ENCODE assay signal across 8 cellular contexts in genomic region chr2:27627963-27628766, GRCh38. TPM values are rescaled to one million over a fixed set of nuclear protein-coding genes. Genes with fewer than 3 reads are reported as not detected.
A peak's percentile ranks its signal among the peaks of the same experiment; 100 is the strongest.
DNase-seq lines count a peak whose midpoint lies in the region; ATAC-seq and TF ChIP-seq lines count a peak whose summit lies in the region.

No MANE protein-coding gene starts in this region.

- no peak for TF ChIP-seq POLR2A in esophagus muscularis mucosa (IDR thresholded peaks at IDR 0.05; ENCODE audit: low read depth)

- TF ChIP-seq RAD21 in neural cell (conservative IDR thresholded peaks at IDR 0.05): no peak

- ATAC-seq in Right ventricle myocardium inferior (peak; percentile 36), HG02970 (IDR thresholded peaks at IDR 0.05; ENCODE audit: low FRiP score, unreplicated experiment) (peak; percentile 12)

- H3K9ac ChIP-seq in neural cell (ENCODE audit: low read length): peak overlapping the region; percentile 64

- H3K9me2 ChIP-seq in neural cell (ENCODE audit: insufficient read depth, low read length): no peaks in the 10 kb centered on the region

- intact Hi-C loops in Right ventricle myocardium inferior (cut with DNase I): no loop called here
- intact Hi-C loops in cardiac septum (cut with DNase I): loop anchor here (2.0 to 5.0 kb wide), 2 partner anchors 34 to 45 kb away; partner anchors contain the start of genes SLC4A1AP, SUPT7L and ZNF512
- intact Hi-C loops in esophagus muscularis mucosa (cut with DNase I): no loop called here

- H3K36me3 ChIP-seq in esophagus muscularis mucosa (peaks cover 14 to 48% (median 28%) of the 10 kb centered on the region in 4 donors), neural cell (ENCODE audit: insufficient read depth, low read length) (peaks cover 6% of the 10 kb centered on the region)

- H3K4me3 ChIP-seq in esophagus muscularis mucosa (peak overlapping the region; percentile 67 to 83 (median 76)), neural cell (ENCODE audit: low read length) (peak overlapping the region; percentile 71)

- H3F3A ChIP-seq in neural cell (ENCODE audit: insufficient read depth, low read length, poor library complexity, severe bottlenecking): no peaks in the 10 kb centered on the region

- H3K4me2 ChIP-seq in neural cell (ENCODE audit: low read length): peak overlapping the region; percentile 54

- TF ChIP-seq CTCF in esophagus muscularis mucosa (IDR thresholded peaks at IDR 0.05): no peak
- no peak for TF ChIP-seq CTCF in neural cell (IDR thresholded peaks at IDR 0.05; ENCODE audit: poor library complexity, severe bottlenecking)

- DNase-seq in Right ventricle myocardium inferior (ENCODE audit: missing footprints) (no peak), cardiac septum (ENCODE audit: low spot score) (no peak), RPMI7951 (ENCODE audit: low read depth) (peak; percentile 75), esophagus muscularis mucosa (ENCODE audit: extremely low spot score) (no peak), NCI-H524 (lab: John Stamatoyannopoulos, UW) (no peak)
- no peak for DNase-seq in activated CD4-positive, alpha-beta T cell treated with anti-CD3 and anti-CD28 coated beads, Interleukin-2, amount 50 U/mL, for 4 hours

- H2AFZ ChIP-seq in neural cell (ENCODE audit: low read depth, low read length): peak overlapping the region; percentile 30

- peaks cover 21 to 32% (median 29%) of the 10 kb centered on the region in 4 donors for H3K4me1 ChIP-seq in esophagus muscularis mucosa

- peaks cover 8% of the 10 kb centered on the region for H3K79me2 ChIP-seq in neural cell (replicated peaks; ENCODE audit: insufficient read depth, low read length)

- no peak for TF ChIP-seq EP300 in esophagus muscularis mucosa (IDR thresholded peaks at IDR 0.05)
- TF ChIP-seq EP300 in neural cell (conservative IDR thresholded peaks at IDR 0.05; ENCODE audit: poor library complexity, severe bottlenecking): no peak

- H3K9me3 ChIP-seq in esophagus muscularis mucosa: no peaks in the 10 kb centered on the region
- H3K9me3 ChIP-seq in neural cell (ENCODE audit: low read length): no peaks in the 10 kb centered on the region

- H3K27ac ChIP-seq in esophagus muscularis mucosa (replicated peaks in 1 of 4): peak overlapping the region; percentile 70 to 78 (median 73)
- peak overlapping the region; percentile 74 for H3K27ac ChIP-seq in neural cell (ENCODE audit: low read length)

- H3K27me3 ChIP-seq in esophagus muscularis mucosa (no peaks in the 10 kb centered on the region), neural cell (ENCODE audit: insufficient read depth, low read depth, low read length) (no peaks in the 10 kb centered on the region)

- no peaks in the 10 kb centered on the region for H4K20me1 ChIP-seq in neural cell (ENCODE audit: insufficient read depth)

- 4% methylated on average over 10 of the region's 21 CpGs for WGBS in esophagus muscularis mucosa

TF ChIP-seq in neural cell, 6 proteins besides CTCF, POLR2A, EP300 and RAD21:
- TF ChIP-seq EZH2 (IDR thresholded peaks at IDR 0.05; ENCODE audit: borderline replicate concordance, insufficient read depth, low read length, poor library complexity, severe bottlenecking) (no peak), SMC3 (conservative IDR thresholded peaks at IDR 0.05; ENCODE audit: poor library complexity) (no peak), TAF1 (IDR thresholded peaks at IDR 0.05; ENCODE audit: low read depth) (no peak), MXI1 (conservative IDR thresholded peaks at IDR 0.05; ENCODE audit: poor library complexity, severe bottlenecking) (no peak), POLR2AphosphoS5 (IDR thresholded peaks at IDR 0.05) (no peak), REST (IDR thresholded peaks at IDR 0.05; ENCODE audit: borderline replicate concordance) (no peak)

RNA-seq across cellular contexts. Expression of gene CCDC121, which starts 0.6 kb away (rescaled TPM):
- total RNA-seq in Right ventricle myocardium inferior (6.2 TPM), cardiac septum (3.5 TPM), esophagus muscularis mucosa (1 to 10 TPM; 2.7 to 6.2 (median 5.2) TPM)
- 1.8 and 2.2 TPM in 2 replicates for total RNA-seq in RPMI7951 (2014; rRNA removed; shearing (Covaris generic))
- polyA plus RNA-seq in neural cell: 2.2 and 3.0 TPM in 2 replicates
- polyA minus RNA-seq in neural cell: 7.1 and 9.6 TPM in 2 replicates

RNA-seq across cellular contexts. Expression of gene GPN1, which starts 0.7 kb away (rescaled TPM):
- 18.9 TPM for total RNA-seq in Right ventricle myocardium inferior
- 17.8 TPM for total RNA-seq in cardiac septum
- 61.9 and 63.3 TPM in 2 replicates for total RNA-seq in RPMI7951 (2014; rRNA removed; shearing (Covaris generic))
- total RNA-seq in esophagus muscularis mucosa: 10 to 100 TPM; 18.8 to 28.1 (median 22.7) TPM
- polyA plus RNA-seq in neural cell: 42.3 and 48.2 TPM in 2 replicates
- 38.5 and 42.1 TPM in 2 replicates for polyA minus RNA-seq in neural cell

RNA-seq across cellular contexts. Expression of gene SUPT7L, which starts 35.2 kb away (rescaled TPM):
- total RNA-seq in Right ventricle myocardium inferior (26.3 TPM), cardiac septum (25.4 TPM), esophagus muscularis mucosa (10 to 100 TPM; 18.5 to 23.1 (median 20.7) TPM)
- 29.2 and 31.5 TPM in 2 replicates for total RNA-seq in RPMI7951 (2014; rRNA removed; shearing (Covaris generic))
- 90.4 and 95.8 TPM in 2 replicates for polyA plus RNA-seq in neural cell
- 82.0 and 85.4 TPM in 2 replicates for polyA minus RNA-seq in neural cell

RNA-seq across cellular contexts. Expression of gene SLC4A1AP, which starts 35.5 kb away (rescaled TPM):
- total RNA-seq in Right ventricle myocardium inferior (20.6 TPM), cardiac septum (23.4 TPM), esophagus muscularis mucosa (10 to 100 TPM; 16.7 to 22.8 (median 20.1) TPM)
- total RNA-seq in RPMI7951 (2014; rRNA removed; shearing (Covaris generic)): 37.9 and 40.0 TPM in 2 replicates
- 37.8 and 47.9 TPM in 2 replicates for polyA plus RNA-seq in neural cell
- polyA minus RNA-seq in neural cell: 46.5 and 52.1 TPM in 2 replicates

RNA-seq across cellular contexts. Expression of gene ZNF512, which starts 45.3 kb away (rescaled TPM):
- 18.3 TPM for total RNA-seq in Right ventricle myocardium inferior
- total RNA-seq in cardiac septum: 20.7 TPM
- total RNA-seq in RPMI7951 (2014; rRNA removed; shearing (Covaris generic)): 19.8 and 20.5 TPM in 2 replicates
- 10 to 100 TPM; 29.5 to 39.3 (median 33.7) TPM for total RNA-seq in esophagus muscularis mucosa
- polyA plus RNA-seq in neural cell: 30.8 and 36.4 TPM in 2 replicates
- 37.7 and 58.2 TPM in 2 replicates for polyA minus RNA-seq in neural cell
